ENCODE assay signal across 16 cellular contexts in the genomic region with DNA sequence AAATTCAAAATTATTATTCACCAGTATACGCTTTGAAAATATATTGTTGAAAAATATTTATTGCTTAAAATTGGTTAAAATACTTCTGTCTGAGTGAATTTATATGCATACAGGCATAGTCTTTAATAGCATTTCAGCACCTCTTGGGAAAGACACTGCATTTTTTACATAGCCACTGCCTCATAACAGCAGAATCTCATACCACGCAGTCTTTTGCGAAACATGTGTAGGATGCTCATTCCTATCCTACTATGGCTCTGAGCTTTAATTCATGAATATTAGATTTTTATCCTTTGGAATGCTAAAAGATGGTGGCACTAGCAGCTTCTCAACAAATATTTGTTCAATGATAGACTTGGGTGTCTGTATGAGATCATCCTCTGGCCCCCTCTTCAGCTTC.
"Had no signal": no experiment of that assay in that cellular context is flagged by ENCODE, and none has a peak within 500 bp of the region (broad histone marks: within the 10 kb centered on the region; RNA-seq: fewer than 3 reads in every experiment).

No MANE protein-coding gene starts in this region.

- H3K27ac ChIP-seq: SJSA1, SK-N-MC had no signal

- H3K27me3 ChIP-seq: SJSA1 had no signal

- H3K4me1 ChIP-seq: SJSA1 had no signal

- H3K9me3 ChIP-seq: SJSA1 had no signal

- H3K4me3 ChIP-seq: SJSA1, SK-N-MC had no signal

- DNase-seq: Kasumi-1, KG1, MM.1S, NCI-H1092 treated with DMSO at 0.1 percent for 48 hours, NCI-H1436, NCI-H187, NCI-H2029, NCI-H2227 treated with DMSO at 0.1 percent for 48 hours, NCI-H524 treated with DMSO at 0.1 percent for 48 hours, NCI-H69, NCI-H774, Right ventricle myocardium superior, RPMI8226, SIG-M5 had no signal

- H3K36me3 ChIP-seq: SJSA1 had no signal
